22 cellular contexts compared by ENCODE assay signal in genomic region chr7:6127129-6127490, GRCh38.
"Had no signal": no experiment of that assay in that cellular context is flagged by ENCODE, and none has a peak within 500 bp of the region (broad histone marks: within the 10 kb centered on the region; RNA-seq: fewer than 3 reads in every experiment).

No MANE protein-coding gene starts in this region.

- H3K4me3 ChIP-seq: esophagus squamous epithelium, heart right ventricle, pancreas, psoas muscle, right atrium auricular region had no signal

- H3K4me1 Mint-ChIP-seq: activated T-helper 17 cell treated with anti-CD3 and anti-CD28 coated beads, Interleukin-2, amount 50 U/mL, for 72 hours had no signal

- H3K4me3 Mint-ChIP-seq: activated CD4-positive, alpha-beta T cell treated with anti-CD3 and anti-CD28 coated beads, Interleukin-2, amount 10 ng/mL, durations not matched to agents 7 days and 5 days; activated T-helper 17 cell treated with anti-CD3 and anti-CD28 coated beads, Interleukin-2, amount 50 U/mL, for 72 hours; naive thymus-derived CD8-positive, alpha-beta T cell had no signal

- ATAC-seq: activated naive CD4-positive, alpha-beta T cell treated with anti-CD3 and anti-CD28 coated beads, Interleukin-2, amount 50 U/mL, for 72 hours; activated T-helper 17 cell treated with anti-CD3 and anti-CD28 coated beads, Interleukin-2, amount 50 U/mL, for 72 hours; heart right ventricle; naive thymus-derived CD8-positive, alpha-beta T cell; pancreas; psoas muscle; stimulated activated naive CD8-positive, alpha-beta T cell treated with anti-CD3 and anti-CD28 coated beads, Interleukin-15, Interleukin-2, amounts not matched to agents 100 U/mL and 50 U/mL, for 24 hours had no signal

- DNase-seq: activated CD4-positive, alpha-beta T cell treated with anti-CD3 and anti-CD28 coated beads, Interleukin-2, amount 10 ng/mL, durations not matched to agents 7 days and 5 days; activated CD4-positive, CD25-positive, alpha-beta regulatory T cell treated with anti-CD3 and anti-CD28 coated beads, Interleukin-2, amount 50 U/mL, for 72 hours; activated T-cell treated with anti-CD3 and anti-CD28 coated beads, Interleukin-2, amount 50 U/mL, for 1 hour; aorta; brain microvascular endothelial cell; caudate nucleus; effector memory CD4-positive, alpha-beta T cell; esophagus squamous epithelium; heart right ventricle; left colon; mesendoderm; naive thymus-derived CD8-positive, alpha-beta T cell; pancreas; psoas muscle; stimulated activated CD4-positive, alpha-beta T cell treated with anti-CD3 and anti-CD28 coated beads, Interleukin-4, amount 100 ng/mL, for 24 hours; stimulated activated naive CD8-positive, alpha-beta T cell treated with anti-CD3 and anti-CD28 coated beads, Interleukin-15, Interleukin-2, amounts not matched to agents 100 U/mL and 50 U/mL, for 24 hours; WERI-Rb-1 had no signal

- H3K27me3 ChIP-seq: brain microvascular endothelial cell, esophagus squamous epithelium, heart right ventricle, pancreas, right atrium auricular region had no signal

- H3K27ac Mint-ChIP-seq: activated CD4-positive, alpha-beta T cell treated with anti-CD3 and anti-CD28 coated beads, Interleukin-2, amount 10 ng/mL, durations not matched to agents 7 days and 5 days; activated naive CD4-positive, alpha-beta T cell treated with anti-CD3 and anti-CD28 coated beads, Interleukin-2, amount 50 U/mL, for 72 hours; activated T-helper 17 cell treated with anti-CD3 and anti-CD28 coated beads, Interleukin-2, amount 50 U/mL, for 72 hours had no signal

- H3K4me1 ChIP-seq: heart right ventricle, pancreas, psoas muscle, right atrium auricular region had no signal

- H3K27ac ChIP-seq: brain microvascular endothelial cell, esophagus squamous epithelium, heart right ventricle, pancreas, psoas muscle, right atrium auricular region, WERI-Rb-1 had no signal

- H3K27me3 Mint-ChIP-seq: activated CD4-positive, alpha-beta T cell treated with anti-CD3 and anti-CD28 coated beads, Interleukin-2, amount 10 ng/mL, durations not matched to agents 7 days and 5 days; activated T-helper 17 cell treated with anti-CD3 and anti-CD28 coated beads, Interleukin-2, amount 50 U/mL, for 72 hours; naive thymus-derived CD8-positive, alpha-beta T cell had no signal

- FAIRE-seq: colon, keratinocyte, pancreas had no signal

- H3K9me3 Mint-ChIP-seq: activated CD4-positive, alpha-beta T cell treated with anti-CD3 and anti-CD28 coated beads, Interleukin-2, amount 10 ng/mL, durations not matched to agents 7 days and 5 days; activated T-helper 17 cell treated with anti-CD3 and anti-CD28 coated beads, Interleukin-2, amount 50 U/mL, for 72 hours had no signal

- H3K9me3 ChIP-seq: esophagus squamous epithelium, pancreas, psoas muscle, right atrium auricular region had no signal
